11 cellular contexts compared by ENCODE assay signal in genomic region chr9:122219856-122220672, GRCh38. TPM values are rescaled to one million over a fixed set of nuclear protein-coding genes. Genes with fewer than 3 reads are reported as not detected.
DNase-seq lines count a peak whose midpoint lies in the region; ATAC-seq, FAIRE-seq and TF ChIP-seq lines count a peak whose summit lies in the region.
"Had no signal": no experiment of that assay in that cellular context is flagged by ENCODE, and none has a peak within 500 bp of the region (broad histone marks: within the 10 kb centered on the region; RNA-seq: fewer than 3 reads in every experiment).

No MANE protein-coding gene starts in this region.

- no peak overlapping the region for H3K27ac ChIP-seq in kidney (ENCODE audit: low read depth in 2 of 2, low read length in 2 of 2)
- H3K27ac ChIP-seq: RWPE1 had no signal

- no peaks in the 10 kb centered on the region for H3K36me3 Mint-ChIP-seq in activated CD4-positive, alpha-beta T cell treated with anti-CD3 and anti-CD28 coated beads, Interleukin-2, amount 10 ng/mL, durations not matched to agents 7 days and 5 days (ENCODE audit: low read depth)
- no peaks in the 10 kb centered on the region for H3K36me3 Mint-ChIP-seq in dendritic cell treated with granulocyte-macrophage colony-stimulating factor and Interleukin-4, amounts not matched to agents 40 ng/mL and 50 ng/mL, for 4 days (ENCODE audit: low read depth)
- no peaks in the 10 kb centered on the region for H3K36me3 Mint-ChIP-seq in stimulated activated effector memory CD8-positive, alpha-beta T cell treated with anti-CD3 and anti-CD28 coated beads, Interleukin-12 subunit alpha, Interleukin-12 subunit beta, amount 100 ng/mL, for 72 hours

- intact Hi-C loops in dendritic cell treated with granulocyte-macrophage colony-stimulating factor and Interleukin-4, amounts not matched to agents 40 ng/mL and 50 ng/mL, for 4 days (cut with micrococcal nuclease) = no loop called here
- intact Hi-C loops in kidney (cut with DNase I) = no loop called here

- no peaks in the 10 kb centered on the region for H3K9me3 ChIP-seq in kidney (ENCODE audit: control insufficient read depth in 1 of 2, low read length in 2 of 2)

- peak overlapping the region; percentile 47 for H3K4me3 Mint-ChIP-seq in activated CD4-positive, alpha-beta T cell treated with anti-CD3 and anti-CD28 coated beads, Interleukin-2, amount 10 ng/mL, durations not matched to agents 7 days and 5 days
- peak overlapping the region; percentile 18 for H3K4me3 Mint-ChIP-seq in dendritic cell treated with granulocyte-macrophage colony-stimulating factor and Interleukin-4, amounts not matched to agents 40 ng/mL and 50 ng/mL, for 4 days
- H3K4me3 Mint-ChIP-seq in stimulated activated effector memory CD8-positive, alpha-beta T cell treated with anti-CD3 and anti-CD28 coated beads, Interleukin-12 subunit alpha, Interleukin-12 subunit beta, amount 100 ng/mL, for 72 hours = peak overlapping the region; percentile 58

- no peak overlapping the region for H3K9ac ChIP-seq in kidney (ENCODE audit: low read length in 2 of 2)

- H3K36me3 ChIP-seq in kidney (ENCODE audit: control insufficient read depth in 1 of 2, insufficient read depth in 2 of 2, low read length in 2 of 2) = no peaks in the 10 kb centered on the region

- no peak for FAIRE-seq in kidney (lab: Jason Lieb, UNC)

- H3K27ac Mint-ChIP-seq in activated CD4-positive, alpha-beta T cell treated with anti-CD3 and anti-CD28 coated beads, Interleukin-2, amount 10 ng/mL, durations not matched to agents 7 days and 5 days = no peak overlapping the region
- H3K27ac Mint-ChIP-seq in dendritic cell treated with granulocyte-macrophage colony-stimulating factor and Interleukin-4, amounts not matched to agents 40 ng/mL and 50 ng/mL, for 4 days = no peak overlapping the region
- H3K27ac Mint-ChIP-seq in stimulated activated effector memory CD8-positive, alpha-beta T cell treated with anti-CD3 and anti-CD28 coated beads, Interleukin-12 subunit alpha, Interleukin-12 subunit beta, amount 100 ng/mL, for 72 hours = no peak overlapping the region

- POLR2A ChIA-PET in activated CD4-positive, alpha-beta T cell treated with anti-CD3 and anti-CD28 coated beads, Interleukin-2, amount 10 ng/mL, durations not matched to agents 7 days and 5 days (lab: Charles Lee) = no interaction called here

- peaks cover 85% of the 10 kb centered on the region for H3K27me3 Mint-ChIP-seq in activated CD4-positive, alpha-beta T cell treated with anti-CD3 and anti-CD28 coated beads, Interleukin-2, amount 10 ng/mL, durations not matched to agents 7 days and 5 days
- peaks cover 94% of the 10 kb centered on the region for H3K27me3 Mint-ChIP-seq in dendritic cell treated with granulocyte-macrophage colony-stimulating factor and Interleukin-4, amounts not matched to agents 40 ng/mL and 50 ng/mL, for 4 days

- no peak for ATAC-seq in stimulated activated effector memory CD8-positive, alpha-beta T cell treated with anti-CD3 and anti-CD28 coated beads, Interleukin-12 subunit alpha, Interleukin-12 subunit beta, amount 100 ng/mL, for 72 hours
- ATAC-seq in left lobe of liver = no peak

- no peak for TF ChIP-seq CTCF in kidney (IDR thresholded peaks at IDR 0.05; ENCODE audit: borderline replicate concordance, extremely low read depth, insufficient read depth)

- H3K9me3 Mint-ChIP-seq in activated CD4-positive, alpha-beta T cell treated with anti-CD3 and anti-CD28 coated beads, Interleukin-2, amount 10 ng/mL, durations not matched to agents 7 days and 5 days = no peaks in the 10 kb centered on the region
- H3K9me3 Mint-ChIP-seq in dendritic cell treated with granulocyte-macrophage colony-stimulating factor and Interleukin-4, amounts not matched to agents 40 ng/mL and 50 ng/mL, for 4 days = no peaks in the 10 kb centered on the region
- no peaks in the 10 kb centered on the region for H3K9me3 Mint-ChIP-seq in stimulated activated effector memory CD8-positive, alpha-beta T cell treated with anti-CD3 and anti-CD28 coated beads, Interleukin-12 subunit alpha, Interleukin-12 subunit beta, amount 100 ng/mL, for 72 hours

- no peak for DNase-seq in activated CD4-positive, alpha-beta T cell treated with anti-CD3 and anti-CD28 coated beads, Interleukin-2, amount 10 ng/mL, durations not matched to agents 7 days and 5 days
- no peak for DNase-seq in activated CD4-positive, alpha-beta T cell treated with anti-CD3 and anti-CD28 coated beads, Interleukin-2, amount 50 U/mL, for 1 hour
- peak; percentile 76 for DNase-seq in kidney
- DNase-seq in stimulated activated effector memory CD8-positive, alpha-beta T cell treated with anti-CD3 and anti-CD28 coated beads, Interleukin-12 subunit alpha, Interleukin-12 subunit beta, amount 100 ng/mL, for 72 hours (ENCODE audit: low spot score in 2 of 2) = no peak
- DNase-seq in SIG-M5 treated with dmso at 0.1 percent for 504 hours (lab: John Stamatoyannopoulos, UW; ENCODE audit: unreplicated experiment) = no peak
- DNase-seq in left lobe of liver (ENCODE audit: low spot score) = no peak
- no peak for DNase-seq in hepatic stellate cell (ENCODE audit: low spot score)
- DNase-seq: NCI-H1930 had no signal

- peaks cover 23% of the 10 kb centered on the region for H3K4me1 Mint-ChIP-seq in activated CD4-positive, alpha-beta T cell treated with anti-CD3 and anti-CD28 coated beads, Interleukin-2, amount 10 ng/mL, durations not matched to agents 7 days and 5 days
- H3K4me1 Mint-ChIP-seq in dendritic cell treated with granulocyte-macrophage colony-stimulating factor and Interleukin-4, amounts not matched to agents 40 ng/mL and 50 ng/mL, for 4 days (ENCODE audit: low read depth) = peaks cover 41% of the 10 kb centered on the region
- peaks cover 31% of the 10 kb centered on the region for H3K4me1 Mint-ChIP-seq in stimulated activated effector memory CD8-positive, alpha-beta T cell treated with anti-CD3 and anti-CD28 coated beads, Interleukin-12 subunit alpha, Interleukin-12 subunit beta, amount 100 ng/mL, for 72 hours

- CTCF ChIA-PET in activated CD4-positive, alpha-beta T cell treated with anti-CD3 and anti-CD28 coated beads, Interleukin-2, amount 10 ng/mL, durations not matched to agents 7 days and 5 days (lab: Charles Lee) = interaction anchor here (0.5 kb wide), 1 partner anchor 226 kb away, joined by 3 read pairs; no protein-coding TSS in a partner anchor

- peaks cover 0 to 17% of the 10 kb centered on the region in 2 donors for H3K4me1 ChIP-seq in kidney (ENCODE audit: control insufficient read depth in 1 of 2, insufficient read depth in 1 of 2, low read depth in 1 of 2, low read length in 2 of 2)

- H3K4me3 ChIP-seq in kidney (ENCODE audit: low read length in 2 of 2) = peak overlapping the region in 1 of 2 donors; percentile 6

RNA-seq across cellular contexts. Expression of gene LHX6, which starts 8.7 kb away (rescaled TPM):
- not detected for total RNA-seq in activated CD4-positive, alpha-beta T cell treated with anti-CD3 and anti-CD28 coated beads, Interleukin-2, amount 10 ng/mL, durations not matched to agents 7 days and 5 days
- 4.9 TPM for total RNA-seq in kidney
- polyA plus RNA-seq in kidney (ENCODE audit: insufficient read depth, low read depth, low replicate concordance) = 0.82 TPM
- 0.20 TPM for total RNA-seq in left lobe of liver
- polyA plus RNA-seq: AG04450 had no signal

RNA-seq across cellular contexts. Expression of gene RBM18, which starts 44.6 kb away (rescaled TPM):
- 10 to 100 TPM; 21.5 to 23.6 TPM for total RNA-seq in activated CD4-positive, alpha-beta T cell treated with anti-CD3 and anti-CD28 coated beads, Interleukin-2, amount 10 ng/mL, durations not matched to agents 7 days and 5 days
- total RNA-seq in kidney (18.5 TPM), left lobe of liver (7.5 TPM)
- 17.5 TPM for polyA plus RNA-seq in kidney (ENCODE audit: insufficient read depth, low read depth, low replicate concordance)

RNA-seq across cellular contexts. Expression of gene MRRF, which starts 44.6 kb away (rescaled TPM):
- total RNA-seq in activated CD4-positive, alpha-beta T cell treated with anti-CD3 and anti-CD28 coated beads, Interleukin-2, amount 10 ng/mL, durations not matched to agents 7 days and 5 days = 10 to 100 TPM; 34.1 to 35.4 TPM
- 44.9 TPM for total RNA-seq in kidney
- 38.8 TPM for polyA plus RNA-seq in kidney (ENCODE audit: insufficient read depth, low read depth, low replicate concordance)
- 16.3 TPM for total RNA-seq in left lobe of liver
